ENCODE assay signal across 31 cellular contexts in genomic region chrX:35622021-35622420, GRCh38.
"Had no signal": no experiment of that assay in that cellular context is flagged by ENCODE, and none has a peak within 500 bp of the region (broad histone marks: within the 10 kb centered on the region; RNA-seq: fewer than 3 reads in every experiment).

No MANE protein-coding gene starts in this region.

- H3K27me3 Mint-ChIP-seq: activated CD4-positive, alpha-beta memory T cell treated with anti-CD3 and anti-CD28 coated beads, Interleukin-2, amount 10 ng/mL, durations not matched to agents 7 days and 5 days; activated CD8-positive, alpha-beta memory T cell treated with anti-CD3 and anti-CD28 coated beads, Interleukin-2, amount 10 ng/mL, durations not matched to agents 7 days and 5 days; activated naive CD8-positive, alpha-beta T cell treated with anti-CD3 and anti-CD28 coated beads for 36 hours; activated T-helper 17 cell treated with anti-CD3 and anti-CD28 coated beads, Interleukin-2, amount 50 U/mL, for 72 hours had no signal

- H3K4me1 ChIP-seq: SJCRH30 had no signal

- H3K4me3 ChIP-seq: cardiac muscle cell, SJCRH30, SK-N-MC had no signal

- DNase-seq: activated CD4-positive, alpha-beta memory T cell treated with anti-CD3 and anti-CD28 coated beads, Interleukin-2, amount 10 ng/mL, durations not matched to agents 7 days and 5 days; activated CD4-positive, alpha-beta T cell treated with anti-CD3 and anti-CD28 coated beads for 1 hour; activated CD4-positive, alpha-beta T cell treated with anti-CD3 and anti-CD28 coated beads for 48 hours; activated CD4-positive, CD25-positive, alpha-beta regulatory T cell; activated CD8-positive, alpha-beta memory T cell treated with anti-CD3 and anti-CD28 coated beads for 24 hours; activated CD8-positive, alpha-beta memory T cell treated with anti-CD3 and anti-CD28 coated beads, Interleukin-2, amount 10 ng/mL, durations not matched to agents 7 days and 5 days; activated CD8-positive, alpha-beta memory T cell treated with anti-CD3 and anti-CD28 coated beads, Interleukin-2, amount 50 U/mL, for 48 hours; activated effector memory CD4-positive, alpha-beta T cell treated with anti-CD3 and anti-CD28 coated beads, Interleukin-2, amount 50 U/mL, for 16 hours; activated naive CD4-positive, alpha-beta T cell; activated naive CD4-positive, alpha-beta T cell treated with anti-CD3 and anti-CD28 coated beads, Interleukin-2, amount 50 U/mL, for 16 hours; activated naive CD8-positive, alpha-beta T cell treated with anti-CD3 and anti-CD28 coated beads for 36 hours; activated T-cell treated with anti-CD3 and anti-CD28 coated beads, Interleukin-2, amount 50 U/mL, for 72 hours; amniotic stem cell; aorta; MM.1S; NCI-H1092; NCI-H1436 treated with DMSO at 0.1 percent for 48 hours; NCI-H1694 treated with DMSO at 0.1 percent for 48 hours; NCI-H2029; NCI-H2171; NCI-H510A; NCI-H526; NCI-H748 treated with DMSO at 0.1 percent for 48 hours; NK-92 treated with Interleukin-12 subunit alpha and Interleukin-12 subunit beta, amount 100 ng/mL, for 24 hours; SHP77; SJCRH30; T1000; WERI-Rb-1 had no signal

- ATAC-seq: activated CD8-positive, alpha-beta memory T cell treated with anti-CD3 and anti-CD28 coated beads, Interleukin-2, amount 10 ng/mL, durations not matched to agents 7 days and 5 days; activated T-cell treated with anti-CD3 and anti-CD28 coated beads, Interleukin-2, amount 50 U/mL, for 72 hours; activated T-helper 17 cell treated with anti-CD3 and anti-CD28 coated beads, Interleukin-2, amount 50 U/mL, for 72 hours had no signal

- H3K36me3 Mint-ChIP-seq: activated CD8-positive, alpha-beta memory T cell treated with anti-CD3 and anti-CD28 coated beads, Interleukin-2, amount 10 ng/mL, durations not matched to agents 7 days and 5 days; activated naive CD8-positive, alpha-beta T cell treated with anti-CD3 and anti-CD28 coated beads for 36 hours had no signal

- H3K27ac Mint-ChIP-seq: activated CD4-positive, alpha-beta memory T cell treated with anti-CD3 and anti-CD28 coated beads, Interleukin-2, amount 10 ng/mL, durations not matched to agents 7 days and 5 days; activated CD8-positive, alpha-beta memory T cell treated with anti-CD3 and anti-CD28 coated beads, Interleukin-2, amount 10 ng/mL, durations not matched to agents 7 days and 5 days; activated naive CD8-positive, alpha-beta T cell treated with anti-CD3 and anti-CD28 coated beads for 36 hours; activated T-cell treated with anti-CD3 and anti-CD28 coated beads, Interleukin-2, amount 50 U/mL, for 72 hours; activated T-helper 17 cell treated with anti-CD3 and anti-CD28 coated beads, Interleukin-2, amount 50 U/mL, for 72 hours had no signal

- H3K4me1 Mint-ChIP-seq: activated CD4-positive, alpha-beta memory T cell treated with anti-CD3 and anti-CD28 coated beads, Interleukin-2, amount 10 ng/mL, durations not matched to agents 7 days and 5 days; activated CD8-positive, alpha-beta memory T cell treated with anti-CD3 and anti-CD28 coated beads, Interleukin-2, amount 10 ng/mL, durations not matched to agents 7 days and 5 days; activated naive CD8-positive, alpha-beta T cell treated with anti-CD3 and anti-CD28 coated beads for 36 hours; activated T-helper 17 cell treated with anti-CD3 and anti-CD28 coated beads, Interleukin-2, amount 50 U/mL, for 72 hours had no signal

- H3K9me3 ChIP-seq: SJCRH30 had no signal

- H3K27ac ChIP-seq: cardiac muscle cell, SJCRH30, SK-N-MC, WERI-Rb-1 had no signal

- H3K4me3 Mint-ChIP-seq: activated CD4-positive, alpha-beta memory T cell treated with anti-CD3 and anti-CD28 coated beads, Interleukin-2, amount 10 ng/mL, durations not matched to agents 7 days and 5 days; activated CD8-positive, alpha-beta memory T cell treated with anti-CD3 and anti-CD28 coated beads, Interleukin-2, amount 10 ng/mL, durations not matched to agents 7 days and 5 days; activated naive CD8-positive, alpha-beta T cell treated with anti-CD3 and anti-CD28 coated beads for 36 hours; activated T-cell treated with anti-CD3 and anti-CD28 coated beads, Interleukin-2, amount 50 U/mL, for 72 hours; activated T-helper 17 cell treated with anti-CD3 and anti-CD28 coated beads, Interleukin-2, amount 50 U/mL, for 72 hours had no signal

- H3K9me3 Mint-ChIP-seq: activated T-helper 17 cell treated with anti-CD3 and anti-CD28 coated beads, Interleukin-2, amount 50 U/mL, for 72 hours had no signal
